In the genomic region with DNA sequence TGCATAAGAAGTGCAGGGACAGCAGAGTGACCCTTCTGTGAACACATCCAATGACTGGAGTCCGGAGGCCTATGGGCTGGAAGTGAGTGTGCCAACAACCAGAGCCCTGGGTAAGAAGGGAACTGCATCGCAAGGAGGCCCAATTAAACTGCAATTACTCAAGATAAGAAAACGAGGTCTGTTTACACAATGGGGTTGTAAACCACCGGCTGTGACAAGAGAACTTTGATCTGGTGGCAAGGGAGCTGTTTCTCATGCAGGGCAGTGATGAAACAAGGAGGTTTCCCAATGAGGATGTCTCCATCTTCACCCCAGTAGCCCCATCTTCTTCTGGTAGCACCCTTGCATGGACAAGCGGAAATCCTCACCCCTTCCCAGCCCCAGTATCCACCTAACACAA, we compare ENCODE assay signal across 1 cellular context.
TF ChIP-seq lines count a peak whose summit lies in the region.

No MANE protein-coding gene starts in this region.

TF ChIP-seq in HEK293, 187 proteins besides CTCF, POLR2A, EP300 and RAD21 (continued from another document and continues in another):
- TF ChIP-seq, protein P1, sequence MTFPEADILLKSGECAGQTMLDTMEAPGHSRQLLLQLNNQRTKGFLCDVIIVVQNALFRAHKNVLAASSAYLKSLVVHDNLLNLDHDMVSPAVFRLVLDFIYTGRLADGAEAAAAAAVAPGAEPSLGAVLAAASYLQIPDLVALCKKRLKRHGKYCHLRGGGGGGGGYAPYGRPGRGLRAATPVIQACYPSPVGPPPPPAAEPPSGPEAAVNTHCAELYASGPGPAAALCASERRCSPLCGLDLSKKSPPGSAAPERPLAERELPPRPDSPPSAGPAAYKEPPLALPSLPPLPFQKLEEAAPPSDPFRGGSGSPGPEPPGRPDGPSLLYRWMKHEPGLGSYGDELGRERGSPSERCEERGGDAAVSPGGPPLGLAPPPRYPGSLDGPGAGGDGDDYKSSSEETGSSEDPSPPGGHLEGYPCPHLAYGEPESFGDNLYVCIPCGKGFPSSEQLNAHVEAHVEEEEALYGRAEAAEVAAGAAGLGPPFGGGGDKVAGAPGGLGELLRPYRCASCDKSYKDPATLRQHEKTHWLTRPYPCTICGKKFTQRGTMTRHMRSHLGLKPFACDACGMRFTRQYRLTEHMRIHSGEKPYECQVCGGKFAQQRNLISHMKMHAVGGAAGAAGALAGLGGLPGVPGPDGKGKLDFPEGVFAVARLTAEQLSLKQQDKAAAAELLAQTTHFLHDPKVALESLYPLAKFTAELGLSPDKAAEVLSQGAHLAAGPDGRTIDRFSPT (tag by site-specific recombination; IDR thresholded peaks at IDR 0.05), result no peak
- TF ChIP-seq ZNF121 (tag by site-specific recombination; IDR thresholded peaks at IDR 0.05) (no peak), ZNF112 (tag by site-specific recombination; IDR thresholded peaks at IDR 0.05) (no peak), ZNF521 (tag by site-specific recombination; IDR thresholded peaks at IDR 0.05) (no peak), ZNF350 (tag by site-specific recombination; IDR thresholded peaks at IDR 0.05) (no peak), ZEB2 (tag by site-specific recombination; IDR thresholded peaks at IDR 0.05) (peak; percentile 78), ZSCAN23 (tag by site-specific recombination; IDR thresholded peaks at IDR 0.05) (no peak), ZNF664 (tag by site-specific recombination; IDR thresholded peaks at IDR 0.05) (no peak), ZNF416 (tag by site-specific recombination; IDR thresholded peaks at IDR 0.05) (no peak), ZNF146 (tag by site-specific recombination; IDR thresholded peaks at IDR 0.05) (0 out of 2 replicates have a peak, but pooled peaks have one; percentile 17), ZNF785 (tag by site-specific recombination; IDR thresholded peaks at IDR 0.05) (no peak), ZNF777 (tag by site-specific recombination; IDR thresholded peaks at IDR 0.05; ENCODE audit: borderline replicate concordance) (no peak), ZNF624 (tag by site-specific recombination; IDR thresholded peaks at IDR 0.05) (no peak), ZNF610 (tag by site-specific recombination; IDR thresholded peaks at IDR 0.05; ENCODE audit: borderline replicate concordance) (no peak), MZF1 (tag by site-specific recombination; IDR thresholded peaks at IDR 0.05; ENCODE audit: borderline replicate concordance) (0 out of 2 replicates have a peak, but pooled peaks have one; percentile 25), ZBTB17 (tag by site-specific recombination; IDR thresholded peaks at IDR 0.05) (peak; percentile 49; the same call in 1 of the 2 replicates), ZXDB (tag by site-specific recombination; IDR thresholded peaks at IDR 0.05) (peak; percentile 82; the same call in 1 of the 2 replicates), GLI2 (tag by site-specific recombination; IDR thresholded peaks at IDR 0.05; ENCODE audit: borderline replicate concordance, low read depth) (peak; percentile 84; the same call in 1 of the 2 replicates), ZNF830 (tag by site-specific recombination; IDR thresholded peaks at IDR 0.05; ENCODE audit: low read depth) (no peak), ZNF2 (tag by site-specific recombination; IDR thresholded peaks at IDR 0.05) (peak; percentile 55; the same call in 1 of the 2 replicates), ZNF596 (tag by site-specific recombination; IDR thresholded peaks at IDR 0.05) (peak; percentile 69; the same call in 1 of the 2 replicates), ZNF354C (tag by site-specific recombination; IDR thresholded peaks at IDR 0.05; ENCODE audit: borderline replicate concordance, low read depth) (no peak), ZNF837 (tag by site-specific recombination; IDR thresholded peaks at IDR 0.05) (no peak), ZSCAN16 (tag by site-specific recombination; IDR thresholded peaks at IDR 0.05) (peak; percentile 81), BCL11B (tag by site-specific recombination; IDR thresholded peaks at IDR 0.05; ENCODE audit: low read depth) (peak; percentile 64; the same call in 1 of the 2 replicates), ZNF184 (tag by site-specific recombination; IDR thresholded peaks at IDR 0.05) (0 out of 2 replicates have a peak, but pooled peaks have one; percentile 46), OSR2 (tag by site-specific recombination; IDR thresholded peaks at IDR 0.05) (peak; percentile 99), ZNF266 (tag by site-specific recombination; IDR thresholded peaks at IDR 0.05; ENCODE audit: low read depth) (no peak), ZNF677 (tag by site-specific recombination; IDR thresholded peaks at IDR 0.05) (no peak), ZNF549 (tag by site-specific recombination; IDR thresholded peaks at IDR 0.05) (no peak), ZNF157 (tag by site-specific recombination; IDR thresholded peaks at IDR 0.05) (no peak)
- TF ChIP-seq, protein P2, sequence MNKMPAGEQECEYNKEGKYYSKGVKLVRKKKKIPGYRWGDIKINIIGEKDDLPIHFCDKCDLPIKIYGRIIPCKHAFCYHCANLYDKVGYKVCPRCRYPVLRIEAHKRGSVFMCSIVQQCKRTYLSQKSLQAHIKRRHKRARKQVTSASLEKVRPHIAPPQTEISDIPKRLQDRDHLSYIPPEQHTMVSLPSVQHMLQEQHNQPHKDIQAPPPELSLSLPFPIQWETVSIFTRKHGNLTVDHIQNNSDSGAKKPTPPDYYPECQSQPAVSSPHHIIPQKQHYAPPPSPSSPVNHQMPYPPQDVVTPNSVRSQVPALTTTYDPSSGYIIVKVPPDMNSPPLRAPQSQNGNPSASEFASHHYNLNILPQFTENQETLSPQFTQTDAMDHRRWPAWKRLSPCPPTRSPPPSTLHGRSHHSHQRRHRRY (tag by site-specific recombination; IDR thresholded peaks at IDR 0.05), result no peak
- TF ChIP-seq, protein P3, sequence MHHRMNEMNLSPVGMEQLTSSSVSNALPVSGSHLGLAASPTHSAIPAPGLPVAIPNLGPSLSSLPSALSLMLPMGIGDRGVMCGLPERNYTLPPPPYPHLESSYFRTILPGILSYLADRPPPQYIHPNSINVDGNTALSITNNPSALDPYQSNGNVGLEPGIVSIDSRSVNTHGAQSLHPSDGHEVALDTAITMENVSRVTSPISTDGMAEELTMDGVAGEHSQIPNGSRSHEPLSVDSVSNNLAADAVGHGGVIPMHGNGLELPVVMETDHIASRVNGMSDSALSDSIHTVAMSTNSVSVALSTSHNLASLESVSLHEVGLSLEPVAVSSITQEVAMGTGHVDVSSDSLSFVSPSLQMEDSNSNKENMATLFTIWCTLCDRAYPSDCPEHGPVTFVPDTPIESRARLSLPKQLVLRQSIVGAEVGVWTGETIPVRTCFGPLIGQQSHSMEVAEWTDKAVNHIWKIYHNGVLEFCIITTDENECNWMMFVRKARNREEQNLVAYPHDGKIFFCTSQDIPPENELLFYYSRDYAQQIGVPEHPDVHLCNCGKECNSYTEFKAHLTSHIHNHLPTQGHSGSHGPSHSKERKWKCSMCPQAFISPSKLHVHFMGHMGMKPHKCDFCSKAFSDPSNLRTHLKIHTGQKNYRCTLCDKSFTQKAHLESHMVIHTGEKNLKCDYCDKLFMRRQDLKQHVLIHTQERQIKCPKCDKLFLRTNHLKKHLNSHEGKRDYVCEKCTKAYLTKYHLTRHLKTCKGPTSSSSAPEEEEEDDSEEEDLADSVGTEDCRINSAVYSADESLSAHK (tag by site-specific recombination; IDR thresholded peaks at IDR 0.05), result peak; percentile 94
- TF ChIP-seq, protein P4, sequence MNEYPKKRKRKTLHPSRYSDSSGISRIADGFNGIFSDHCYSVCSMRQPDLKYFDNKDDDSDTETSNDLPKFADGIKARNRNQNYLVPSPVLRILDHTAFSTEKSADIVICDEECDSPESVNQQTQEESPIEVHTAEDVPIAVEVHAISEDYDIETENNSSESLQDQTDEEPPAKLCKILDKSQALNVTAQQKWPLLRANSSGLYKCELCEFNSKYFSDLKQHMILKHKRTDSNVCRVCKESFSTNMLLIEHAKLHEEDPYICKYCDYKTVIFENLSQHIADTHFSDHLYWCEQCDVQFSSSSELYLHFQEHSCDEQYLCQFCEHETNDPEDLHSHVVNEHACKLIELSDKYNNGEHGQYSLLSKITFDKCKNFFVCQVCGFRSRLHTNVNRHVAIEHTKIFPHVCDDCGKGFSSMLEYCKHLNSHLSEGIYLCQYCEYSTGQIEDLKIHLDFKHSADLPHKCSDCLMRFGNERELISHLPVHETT (tag by site-specific recombination; IDR thresholded peaks at IDR 0.05), result 0 out of 2 replicates have a peak, but pooled peaks have one; percentile 24
- TF ChIP-seq, protein P5, sequence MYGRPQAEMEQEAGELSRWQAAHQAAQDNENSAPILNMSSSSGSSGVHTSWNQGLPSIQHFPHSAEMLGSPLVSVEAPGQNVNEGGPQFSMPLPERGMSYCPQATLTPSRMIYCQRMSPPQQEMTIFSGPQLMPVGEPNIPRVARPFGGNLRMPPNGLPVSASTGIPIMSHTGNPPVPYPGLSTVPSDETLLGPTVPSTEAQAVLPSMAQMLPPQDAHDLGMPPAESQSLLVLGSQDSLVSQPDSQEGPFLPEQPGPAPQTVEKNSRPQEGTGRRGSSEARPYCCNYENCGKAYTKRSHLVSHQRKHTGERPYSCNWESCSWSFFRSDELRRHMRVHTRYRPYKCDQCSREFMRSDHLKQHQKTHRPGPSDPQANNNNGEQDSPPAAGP (tag by site-specific recombination; IDR thresholded peaks at IDR 0.05), result 0 out of 2 replicates have a peak, but pooled peaks have one; percentile 26
- TF ChIP-seq, protein P6, sequence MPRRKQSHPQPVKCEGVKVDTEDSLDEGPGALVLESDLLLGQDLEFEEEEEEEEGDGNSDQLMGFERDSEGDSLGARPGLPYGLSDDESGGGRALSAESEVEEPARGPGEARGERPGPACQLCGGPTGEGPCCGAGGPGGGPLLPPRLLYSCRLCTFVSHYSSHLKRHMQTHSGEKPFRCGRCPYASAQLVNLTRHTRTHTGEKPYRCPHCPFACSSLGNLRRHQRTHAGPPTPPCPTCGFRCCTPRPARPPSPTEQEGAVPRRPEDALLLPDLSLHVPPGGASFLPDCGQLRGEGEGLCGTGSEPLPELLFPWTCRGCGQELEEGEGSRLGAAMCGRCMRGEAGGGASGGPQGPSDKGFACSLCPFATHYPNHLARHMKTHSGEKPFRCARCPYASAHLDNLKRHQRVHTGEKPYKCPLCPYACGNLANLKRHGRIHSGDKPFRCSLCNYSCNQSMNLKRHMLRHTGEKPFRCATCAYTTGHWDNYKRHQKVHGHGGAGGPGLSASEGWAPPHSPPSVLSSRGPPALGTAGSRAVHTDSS (tag by site-specific recombination; IDR thresholded peaks at IDR 0.05), result 0 out of 2 replicates have a peak, but pooled peaks have one; percentile 30
- TF ChIP-seq, protein P7, sequence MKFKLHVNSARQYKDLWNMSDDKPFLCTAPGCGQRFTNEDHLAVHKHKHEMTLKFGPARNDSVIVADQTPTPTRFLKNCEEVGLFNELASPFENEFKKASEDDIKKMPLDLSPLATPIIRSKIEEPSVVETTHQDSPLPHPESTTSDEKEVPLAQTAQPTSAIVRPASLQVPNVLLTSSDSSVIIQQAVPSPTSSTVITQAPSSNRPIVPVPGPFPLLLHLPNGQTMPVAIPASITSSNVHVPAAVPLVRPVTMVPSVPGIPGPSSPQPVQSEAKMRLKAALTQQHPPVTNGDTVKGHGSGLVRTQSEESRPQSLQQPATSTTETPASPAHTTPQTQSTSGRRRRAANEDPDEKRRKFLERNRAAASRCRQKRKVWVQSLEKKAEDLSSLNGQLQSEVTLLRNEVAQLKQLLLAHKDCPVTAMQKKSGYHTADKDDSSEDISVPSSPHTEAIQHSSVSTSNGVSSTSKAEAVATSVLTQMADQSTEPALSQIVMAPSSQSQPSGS (tag by site-specific recombination; IDR thresholded peaks at IDR 0.05; ENCODE audit: low read depth), result peak; percentile 61; the same call in 1 of the 2 replicates
- TF ChIP-seq, protein P8, sequence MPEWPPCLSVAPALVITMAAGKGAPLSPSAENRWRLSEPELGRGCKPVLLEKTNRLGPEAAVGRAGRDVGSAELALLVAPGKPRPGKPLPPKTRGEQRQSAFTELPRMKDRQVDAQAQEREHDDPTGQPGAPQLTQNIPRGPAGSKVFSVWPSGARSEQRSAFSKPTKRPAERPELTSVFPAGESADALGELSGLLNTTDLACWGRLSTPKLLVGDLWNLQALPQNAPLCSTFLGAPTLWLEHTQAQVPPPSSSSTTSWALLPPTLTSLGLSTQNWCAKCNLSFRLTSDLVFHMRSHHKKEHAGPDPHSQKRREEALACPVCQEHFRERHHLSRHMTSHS (tag by site-specific recombination; IDR thresholded peaks at IDR 0.05), result peak; percentile 88
- TF ChIP-seq, protein P9, sequence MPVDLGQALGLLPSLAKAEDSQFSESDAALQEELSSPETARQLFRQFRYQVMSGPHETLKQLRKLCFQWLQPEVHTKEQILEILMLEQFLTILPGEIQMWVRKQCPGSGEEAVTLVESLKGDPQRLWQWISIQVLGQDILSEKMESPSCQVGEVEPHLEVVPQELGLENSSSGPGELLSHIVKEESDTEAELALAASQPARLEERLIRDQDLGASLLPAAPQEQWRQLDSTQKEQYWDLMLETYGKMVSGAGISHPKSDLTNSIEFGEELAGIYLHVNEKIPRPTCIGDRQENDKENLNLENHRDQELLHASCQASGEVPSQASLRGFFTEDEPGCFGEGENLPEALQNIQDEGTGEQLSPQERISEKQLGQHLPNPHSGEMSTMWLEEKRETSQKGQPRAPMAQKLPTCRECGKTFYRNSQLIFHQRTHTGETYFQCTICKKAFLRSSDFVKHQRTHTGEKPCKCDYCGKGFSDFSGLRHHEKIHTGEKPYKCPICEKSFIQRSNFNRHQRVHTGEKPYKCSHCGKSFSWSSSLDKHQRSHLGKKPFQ (tag by site-specific recombination; IDR thresholded peaks at IDR 0.05), result peak; percentile 68; the same call in 1 of the 2 replicates
- TF ChIP-seq, protein P10, sequence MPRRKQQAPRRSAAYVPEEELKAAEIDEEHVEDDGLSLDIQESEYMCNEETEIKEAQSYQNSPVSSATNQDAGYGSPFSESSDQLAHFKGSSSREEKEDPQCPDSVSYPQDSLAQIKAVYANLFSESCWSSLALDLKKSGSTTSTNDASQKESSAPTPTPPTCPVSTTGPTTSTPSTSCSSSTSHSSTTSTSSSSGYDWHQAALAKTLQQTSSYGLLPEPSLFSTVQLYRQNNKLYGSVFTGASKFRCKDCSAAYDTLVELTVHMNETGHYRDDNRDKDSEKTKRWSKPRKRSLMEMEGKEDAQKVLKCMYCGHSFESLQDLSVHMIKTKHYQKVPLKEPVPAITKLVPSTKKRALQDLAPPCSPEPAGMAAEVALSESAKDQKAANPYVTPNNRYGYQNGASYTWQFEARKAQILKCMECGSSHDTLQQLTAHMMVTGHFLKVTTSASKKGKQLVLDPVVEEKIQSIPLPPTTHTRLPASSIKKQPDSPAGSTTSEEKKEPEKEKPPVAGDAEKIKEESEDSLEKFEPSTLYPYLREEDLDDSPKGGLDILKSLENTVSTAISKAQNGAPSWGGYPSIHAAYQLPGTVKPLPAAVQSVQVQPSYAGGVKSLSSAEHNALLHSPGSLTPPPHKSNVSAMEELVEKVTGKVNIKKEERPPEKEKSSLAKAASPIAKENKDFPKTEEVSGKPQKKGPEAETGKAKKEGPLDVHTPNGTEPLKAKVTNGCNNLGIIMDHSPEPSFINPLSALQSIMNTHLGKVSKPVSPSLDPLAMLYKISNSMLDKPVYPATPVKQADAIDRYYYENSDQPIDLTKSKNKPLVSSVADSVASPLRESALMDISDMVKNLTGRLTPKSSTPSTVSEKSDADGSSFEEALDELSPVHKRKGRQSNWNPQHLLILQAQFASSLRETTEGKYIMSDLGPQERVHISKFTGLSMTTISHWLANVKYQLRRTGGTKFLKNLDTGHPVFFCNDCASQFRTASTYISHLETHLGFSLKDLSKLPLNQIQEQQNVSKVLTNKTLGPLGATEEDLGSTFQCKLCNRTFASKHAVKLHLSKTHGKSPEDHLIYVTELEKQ (tag by site-specific recombination; IDR thresholded peaks at IDR 0.05; ENCODE audit: borderline replicate concordance), result peak; percentile 87
